Comparison of ENCODE assay signal across 10 cellular contexts in genomic region chr1:11158720-11159321, GRCh38.
DNase-seq lines count a peak whose midpoint lies in the region; ATAC-seq, FAIRE-seq and TF ChIP-seq lines count a peak whose summit lies in the region.
"Had no signal": no experiment of that assay in that cellular context is flagged by ENCODE, and none has a peak within 500 bp of the region (broad histone marks: within the 10 kb centered on the region; RNA-seq: fewer than 3 reads in every experiment).

No MANE protein-coding gene starts in this region.

- DNase-seq in H54 (ENCODE audit: insufficient read length, low spot score) = no peak
- peak; percentile 93 for DNase-seq in fibroblast of pulmonary artery (ENCODE audit: low read depth)
- DNase-seq in T-helper 9 cell = no peak
- no peak for DNase-seq in D341Med (ENCODE audit: low spot score)
- DNase-seq: activated naive CD4-positive, alpha-beta T cell; GOT3; T-cell had no signal

- no peak for TF ChIP-seq CTCF in fibroblast of pulmonary artery (IDR thresholded peaks at IDR 0.05; ENCODE audit: low read length, missing control alignments)

- no peak for TF ChIP-seq POLR2A in H54 (IDR thresholded peaks at IDR 0.05; ENCODE audit: low read depth, low read length)

- H3K4me3 ChIP-seq in fibroblast of pulmonary artery (replicated peaks; ENCODE audit: low read depth, low read length) (no peak overlapping the region), skin epidermis (no peak overlapping the region)

- FAIRE-seq in H54 (lab: Jason Lieb, UNC) = peak; percentile 36

- H3K27ac ChIP-seq in skin epidermis = peak overlapping the region in 11 of 21 experiments; percentile 3 to 78 (median 40)

- ATAC-seq in SK-N-SH treated with all-trans-retinoic acid at 6 μM for 48 hours (peak; percentile 97), GM19351 (IDR thresholded peaks at IDR 0.05; ENCODE audit: unreplicated experiment) (no peak)
- ATAC-seq: T-cell had no signal

TF ChIP-seq in SK-N-SH treated with all-trans-retinoic acid at 6 μM for 48 hours, 23 proteins besides CTCF, POLR2A, EP300 and RAD21:
- no peak for TF ChIP-seq ZNF565 (CRISPR knock-in tag; conservative IDR thresholded peaks at IDR 0.05; ENCODE audit: low read depth)
- no peak for TF ChIP-seq ZC3H10 (CRISPR knock-in tag; IDR thresholded peaks at IDR 0.05)
- peak; percentile 83 for TF ChIP-seq ISL1 (CRISPR knock-in tag; IDR thresholded peaks at IDR 0.05)
